Comparison of ENCODE assay signal across 8 cellular contexts in genomic region chr12:59780605-59781135, GRCh38.
DNase-seq lines count a peak whose midpoint lies in the region; ATAC-seq and TF ChIP-seq lines count a peak whose summit lies in the region.

No MANE protein-coding gene starts in this region.

- no peaks in the 10 kb centered on the region for H3K9me3 ChIP-seq in WERI-Rb-1 (ENCODE audit: severe bottlenecking)

- intact Hi-C loops in left colon (cut with DNase I, micrococcal nuclease), result no loop called here

- no peak overlapping the region for H3K4me3 ChIP-seq in HFF-Myc (replicated peaks; ENCODE audit: low read depth, low read length)
- H3K4me3 ChIP-seq in WERI-Rb-1 (ENCODE audit: low read depth, low read length), result no peak overlapping the region

- H3K27me3 ChIP-seq in WERI-Rb-1 (ENCODE audit: insufficient read depth, low read depth, severe bottlenecking), result no peaks in the 10 kb centered on the region

- H3K27ac ChIP-seq in C4-2B, result no peak overlapping the region
- no peak overlapping the region for H3K27ac ChIP-seq in WERI-Rb-1

- peak; percentile 58 for TF ChIP-seq CTCF in C4-2B (conservative IDR thresholded peaks at IDR 0.05)
- peak; percentile 34 for TF ChIP-seq CTCF in HFF-Myc (IDR thresholded peaks at IDR 0.05; ENCODE audit: low read depth, low read length, missing control alignments)
- TF ChIP-seq CTCF in WERI-Rb-1 (IDR thresholded peaks at IDR 0.05; ENCODE audit: low read depth, low read length), result peak; percentile 60

- ATAC-seq in left colon (no peak), GM21717 (IDR thresholded peaks at IDR 0.05; ENCODE audit: unreplicated experiment) (no peak)

- peak; percentile 24 for DNase-seq in HFF-Myc (ENCODE audit: extremely low read depth, low read depth)
- no peak for DNase-seq in WERI-Rb-1
- peak; percentile 71 for DNase-seq in islet precursor cell
- DNase-seq in NCI-H1694 (lab: John Stamatoyannopoulos, UW), result no peak
- DNase-seq in left colon, result no peak
- DNase-seq in activated CD4-positive, alpha-beta T cell treated with anti-CD3 and anti-CD28 coated beads, Interleukin-2, amount 50 U/mL, for 1 hour, result no peak

- H3K36me3 ChIP-seq in WERI-Rb-1, result no peaks in the 10 kb centered on the region

Comparison
In these comparisons a context has a peak if more than half of its experiments do, and no peak if none do; other contexts are left out.
1. DNase-seq: peak in HFF-Myc (single experiment) and islet precursor cell (single experiment); none in WERI-Rb-1 (single experiment), NCI-H1694 (single experiment), left colon (0 of 2) and activated CD4-positive, alpha-beta T cell treated with anti-CD3 and anti-CD28 coated beads, Interleukin-2, amount 50 U/mL, for 1 hour (single experiment).
2. Peak in every context shown above with its lines, with median percentiles within 50 percentile points of each other: CTCF ChIP-seq.